In genomic region chr7:55469271-55469681, GRCh38 we compare ENCODE assay signal across 12 cellular contexts.
A peak's percentile ranks its signal among the peaks of the same experiment; 100 is the strongest.
DNase-seq lines count a peak whose midpoint lies in the region; FAIRE-seq and TF ChIP-seq lines count a peak whose summit lies in the region.
"Had no signal": no experiment of that assay in that cellular context is flagged by ENCODE, and none has a peak within 500 bp of the region (broad histone marks: within the 10 kb centered on the region; RNA-seq: fewer than 3 reads in every experiment).

No MANE protein-coding gene starts in this region.

- peaks cover 18% of the 10 kb centered on the region; the same call in 1 of the 2 replicates for H3K79me2 ChIP-seq in KMS-11 (ENCODE audit: insufficient read depth, low read depth)

- H3K4me2 ChIP-seq in KMS-11 = peak overlapping the region; percentile 67

- TF ChIP-seq CTCF in KMS-11 (conservative IDR thresholded peaks at IDR 0.05; ENCODE audit: low read depth, low read length) (no peak), kidney (IDR thresholded peaks at IDR 0.05; ENCODE audit: borderline replicate concordance, extremely low read depth, insufficient read depth) (no peak)

- intact Hi-C loops in kidney (cut with DNase I) = no loop called here

- CTCF ChIA-PET in activated CD4-positive, alpha-beta memory T cell treated with anti-CD3 and anti-CD28 coated beads, Interleukin-2, amount 10 ng/mL, durations not matched to agents 7 days and 5 days (lab: Charles Lee) = interaction anchor here (1.2 to 2.0 kb wide), 4 partner anchors 10 to 65 kb away, joined by 3 to 4 read pairs (median 4); no protein-coding TSS in a partner anchor

- peaks cover 4% of the 10 kb centered on the region for H3K9me3 Mint-ChIP-seq in activated CD4-positive, alpha-beta memory T cell treated with anti-CD3 and anti-CD28 coated beads, Interleukin-2, amount 10 ng/mL, durations not matched to agents 7 days and 5 days

- POLR2A ChIA-PET in activated CD4-positive, alpha-beta memory T cell treated with anti-CD3 and anti-CD28 coated beads, Interleukin-2, amount 10 ng/mL, durations not matched to agents 7 days and 5 days (lab: Charles Lee) = interaction anchor here (1.2 to 3.1 kb wide), 4 partner anchors 11 to 160 kb away, joined by 3 to 29 read pairs (median 4); no protein-coding TSS in a partner anchor

- no peaks in the 10 kb centered on the region for H3K27me3 ChIP-seq in KMS-11 (ENCODE audit: insufficient read depth, low read depth)
- H3K27me3 ChIP-seq: cardiac muscle cell had no signal

- H3K36me3 ChIP-seq in KMS-11 (ENCODE audit: insufficient read depth) (no peaks in the 10 kb centered on the region; the same call in 1 of the 2 replicates), kidney (ENCODE audit: control insufficient read depth in 1 of 2, insufficient read depth in 2 of 2, low read length in 2 of 2) (peaks cover 0 to 7% of the 10 kb centered on the region in 2 donors)
- H3K36me3 ChIP-seq: cardiac muscle cell had no signal

- H3K4me1 Mint-ChIP-seq in activated CD4-positive, alpha-beta memory T cell treated with anti-CD3 and anti-CD28 coated beads, Interleukin-2, amount 10 ng/mL, durations not matched to agents 7 days and 5 days = peaks cover 31% of the 10 kb centered on the region

- H3K9ac ChIP-seq in KMS-11 = no peak overlapping the region
- no peak overlapping the region for H3K9ac ChIP-seq in kidney (ENCODE audit: low read length in 2 of 2)

- peak overlapping the region; percentile 40 for H3K27ac Mint-ChIP-seq in activated CD4-positive, alpha-beta memory T cell treated with anti-CD3 and anti-CD28 coated beads, Interleukin-2, amount 10 ng/mL, durations not matched to agents 7 days and 5 days

- no peak for FAIRE-seq in kidney (lab: Jason Lieb, UNC)

- H4K20me1 ChIP-seq in KMS-11 (ENCODE audit: insufficient read depth) = no peaks in the 10 kb centered on the region

- H3K4me3 ChIP-seq in KMS-11 (IDR thresholded peaks at IDR 0.05; ENCODE audit: insufficient read depth, low read depth, low read length) (no peak overlapping the region), kidney (ENCODE audit: low read length in 2 of 2) (no peak overlapping the region)
- H3K4me3 ChIP-seq: cardiac muscle cell had no signal

- peak overlapping the region; percentile 85 for H3K27ac ChIP-seq in KMS-11
- H3K27ac ChIP-seq in kidney (ENCODE audit: low read depth in 2 of 2, low read length in 2 of 2) = no peak overlapping the region
- H3K27ac ChIP-seq: cardiac muscle cell had no signal

- H3K36me3 Mint-ChIP-seq in activated CD4-positive, alpha-beta memory T cell treated with anti-CD3 and anti-CD28 coated beads, Interleukin-2, amount 10 ng/mL, durations not matched to agents 7 days and 5 days (ENCODE audit: low read depth) = peaks cover 41% of the 10 kb centered on the region

- H3K27me3 Mint-ChIP-seq in activated CD4-positive, alpha-beta memory T cell treated with anti-CD3 and anti-CD28 coated beads, Interleukin-2, amount 10 ng/mL, durations not matched to agents 7 days and 5 days = no peaks in the 10 kb centered on the region

- no peak overlapping the region for H3K4me3 Mint-ChIP-seq in activated CD4-positive, alpha-beta memory T cell treated with anti-CD3 and anti-CD28 coated beads, Interleukin-2, amount 10 ng/mL, durations not matched to agents 7 days and 5 days

- H2AFZ ChIP-seq in KMS-11 (ENCODE audit: low read depth) = no peak overlapping the region

- H3K9me3 ChIP-seq in kidney (ENCODE audit: control insufficient read depth in 1 of 2, low read length in 2 of 2) = no peaks in the 10 kb centered on the region
- H3K9me3 ChIP-seq: Caco-2 had no signal

- DNase-seq in CD1c-positive myeloid dendritic cell (ENCODE audit: extremely low spot score) (peak; percentile 6), medulla oblongata (ENCODE audit: extremely low spot score) (peak; percentile 61), D341Med (ENCODE audit: low spot score) (no peak), hepatic stellate cell (ENCODE audit: low spot score) (no peak), kidney (no peak)
- no peak for DNase-seq in activated CD4-positive, alpha-beta memory T cell treated with anti-CD3 and anti-CD28 coated beads, Interleukin-2, amount 10 ng/mL, durations not matched to agents 7 days and 5 days
- DNase-seq in stimulated activated CD4-positive, alpha-beta T cell treated with anti-CD3 and anti-CD28 coated beads, Interleukin-12 subunit alpha, Interleukin-12 subunit beta, amount 100 ng/mL, for 4 hours = no peak
- DNase-seq: Caco-2; NCI-H524 treated with DMSO at 0.1 percent for 48 hours; stimulated activated CD4-positive, alpha-beta T cell treated with anti-CD3 and anti-CD28 coated beads, Interleukin-4, amount 100 ng/mL, for 24 hours had no signal

- H3K4me1 ChIP-seq in KMS-11 (ENCODE audit: low read depth, poor library complexity, severe bottlenecking) (peaks cover 58% of the 10 kb centered on the region), kidney (ENCODE audit: control insufficient read depth in 1 of 2, insufficient read depth in 1 of 2, low read depth in 1 of 2, low read length in 2 of 2) (no peaks in the 10 kb centered on the region)
- H3K4me1 ChIP-seq: Caco-2 had no signal

Comparison
In these comparisons a context has a peak if more than half of its experiments do, and no peak if none do; other contexts are left out.
1. DNase-seq: peak in CD1c-positive myeloid dendritic cell (single experiment) and medulla oblongata (single experiment); none in activated CD4-positive, alpha-beta memory T cell treated with anti-CD3 and anti-CD28 coated beads, Interleukin-2, amount 10 ng/mL, durations not matched to agents 7 days and 5 days (single experiment), D341Med (single experiment), hepatic stellate cell (single experiment), stimulated activated CD4-positive, alpha-beta T cell treated with anti-CD3 and anti-CD28 coated beads, Interleukin-12 subunit alpha, Interleukin-12 subunit beta, amount 100 ng/mL, for 4 hours (single experiment) and kidney (single experiment).